Comparison of ENCODE assay signal across 11 cellular contexts in genomic region chr1:24640288-24640687, GRCh38. TPM values are rescaled to one million over a fixed set of nuclear protein-coding genes. Genes with fewer than 3 reads are reported as not detected.
DNase-seq lines count a peak whose midpoint lies in the region; ATAC-seq, FAIRE-seq and TF ChIP-seq lines count a peak whose summit lies in the region.
"Had no signal": no experiment of that assay in that cellular context is flagged by ENCODE, and none has a peak within 500 bp of the region (broad histone marks: within the 10 kb centered on the region; RNA-seq: fewer than 3 reads in every experiment).

No MANE protein-coding gene starts in this region.

- H3K27ac ChIP-seq in A673 (ENCODE audit: low read depth, low read length, poor library complexity, severe bottlenecking) (no peak overlapping the region), HepG2 (ENCODE audit: extremely low read length, insufficient read depth, low read length) (no peak overlapping the region), suprapubic skin (no peak overlapping the region)
- H3K27ac ChIP-seq: foreskin keratinocyte, KMS-11 had no signal

- WGBS in HepG2 (ENCODE audit: low lambda C conversion rate) = 52% methylated on average over 7 of the region's 7 CpGs
- 68% methylated on average over 7 of the region's 7 CpGs for WGBS in suprapubic skin

- H3K36me3 Mint-ChIP-seq in activated CD4-positive, alpha-beta memory T cell treated with anti-CD3 and anti-CD28 coated beads, Interleukin-2, amount 10 ng/mL, durations not matched to agents 7 days and 5 days (ENCODE audit: low read depth) = peaks cover 15% of the 10 kb centered on the region

- H3K9ac ChIP-seq in HepG2 (ENCODE audit: insufficient read depth, low read depth, low read length) = no peak overlapping the region
- H3K9ac ChIP-seq: KMS-11 had no signal

- H3K27me3 Mint-ChIP-seq in activated CD4-positive, alpha-beta memory T cell treated with anti-CD3 and anti-CD28 coated beads, Interleukin-2, amount 10 ng/mL, durations not matched to agents 7 days and 5 days = peaks cover 8% of the 10 kb centered on the region

- H4K20me1 ChIP-seq in HepG2 (ENCODE audit: insufficient read depth, low read length) = peaks cover 16% of the 10 kb centered on the region

- TF ChIP-seq EP300 in HepG2 (IDR thresholded peaks at IDR 0.05; ENCODE audit: low read depth in 2 of 2, low read length in 2 of 2) (no peak), HepG2 (CRISPR knock-in tag; IDR thresholded peaks at IDR 0.05; ENCODE audit: borderline replicate concordance) (no peak), suprapubic skin (IDR thresholded peaks at IDR 0.05) (no peak)

- TF ChIP-seq RAD21 in HepG2 (CRISPR knock-in tag; IDR thresholded peaks at IDR 0.05) = no peak

- DNase-seq in A673 (ENCODE audit: low spot score) (peak; percentile 46), CD1c-positive myeloid dendritic cell (ENCODE audit: extremely low spot score) (peak; percentile 10), HepG2 (ENCODE audit: low spot score) (peak; percentile 26), DMS153 (lab: John Stamatoyannopoulos, UW) (no peak), urothelium cell line (ENCODE audit: low spot score) (no peak), suprapubic skin (ENCODE audit: low spot score in 2 of 2) (no peak)
- DNase-seq in activated CD4-positive, alpha-beta memory T cell treated with anti-CD3 and anti-CD28 coated beads, Interleukin-2, amount 10 ng/mL, durations not matched to agents 7 days and 5 days = no peak
- DNase-seq: activated effector memory CD4-positive, alpha-beta T cell treated with Interleukin-2 at 50 U/mL for 16 hours; foreskin keratinocyte had no signal

- H3K27me3 ChIP-seq in A673 (replicated peaks; ENCODE audit: insufficient read depth, low read depth, low read length, poor library complexity) (no peaks in the 10 kb centered on the region), HepG2 (ENCODE audit: control insufficient read depth in 1 of 2, insufficient read depth in 2 of 2, low read length in 2 of 2) (no peaks in the 10 kb centered on the region; a peak in 1 of 5 replicates), suprapubic skin (no peaks in the 10 kb centered on the region)

- intact Hi-C loops in A673 (cut with micrococcal nuclease; ENCODE audit: unreplicated experiment) = no loop called here
- intact Hi-C loops in HepG2 (cut with micrococcal nuclease; ENCODE audit: unreplicated experiment) = loop anchor here (5.0 kb wide), 2 partner anchors 228 to 623 kb away; partner anchors contain the start of gene STPG1

- TF ChIP-seq POLR2A in HepG2 (IDR thresholded peaks at IDR 0.05; ENCODE audit: insufficient read depth in 1 of 2, low read depth in 2 of 2, low read length in 2 of 2) (no peak), suprapubic skin (IDR thresholded peaks at IDR 0.05) (no peak)

- no TSS peak for BruUV-seq in A673 (replicated peaks; lab: Mats Ljungman, UMichigan)
- BruUV-seq in HepG2 (replicated peaks; lab: Mats Ljungman, UMichigan) = no TSS peak

- CTCF ChIA-PET in A673 (lab: Charles Lee) (no interaction called here), HepG2 (lab: Yijun Ruan, JAX; ENCODE audit: low intra/inter-chr PET ratio, low total read pairs) (no interaction called here)
- CTCF ChIA-PET in activated CD4-positive, alpha-beta memory T cell treated with anti-CD3 and anti-CD28 coated beads, Interleukin-2, amount 10 ng/mL, durations not matched to agents 7 days and 5 days (lab: Charles Lee) = interaction anchor here (0.9 to 2.9 kb wide), 4 partner anchors 53 to 247 kb away, joined by 3 to 17 read pairs (median 4); partner anchors contain the start of gene NIPAL3

- in situ Hi-C loops in HepG2 (cut with HindIII; ENCODE audit: extremely low pct_ligation_motif_present, low pct_unique_long_range_greater_than_20kb) = no loop called here

- H3K4me1 Mint-ChIP-seq in activated CD4-positive, alpha-beta memory T cell treated with anti-CD3 and anti-CD28 coated beads, Interleukin-2, amount 10 ng/mL, durations not matched to agents 7 days and 5 days = peaks cover 28% of the 10 kb centered on the region

- H3K4me2 ChIP-seq in HepG2 (ENCODE audit: low read depth, low read length) = peak overlapping the region; percentile 58
- H3K4me2 ChIP-seq: KMS-11 had no signal

- H3K4me1 ChIP-seq in A673 (ENCODE audit: insufficient read depth, low read length, poor library complexity, severe bottlenecking) (peaks cover 6% of the 10 kb centered on the region), HepG2 (ENCODE audit: insufficient read depth, low read length) (peaks cover 40% of the 10 kb centered on the region), suprapubic skin (peaks cover 24% of the 10 kb centered on the region)

- H3K4me3 ChIP-seq in A673 (ENCODE audit: low read depth, low read length, poor library complexity, severe bottlenecking) (no peak overlapping the region), HepG2 (replicated peaks in 1 of 3; ENCODE audit: insufficient read depth in 1 of 3, low read depth in 2 of 3, low read length in 3 of 3) (no peak overlapping the region), suprapubic skin (no peak overlapping the region)

- peaks cover 30% of the 10 kb centered on the region for H3K79me2 ChIP-seq in HepG2 (ENCODE audit: insufficient read depth, low read length)

- no peaks in the 10 kb centered on the region for H3K9me3 Mint-ChIP-seq in activated CD4-positive, alpha-beta memory T cell treated with anti-CD3 and anti-CD28 coated beads, Interleukin-2, amount 10 ng/mL, durations not matched to agents 7 days and 5 days

- peak overlapping the region; percentile 88 for H3K4me3 Mint-ChIP-seq in activated CD4-positive, alpha-beta memory T cell treated with anti-CD3 and anti-CD28 coated beads, Interleukin-2, amount 10 ng/mL, durations not matched to agents 7 days and 5 days

- H2AFZ ChIP-seq in HepG2 (ENCODE audit: low read length) = no peak overlapping the region

- ATAC-seq in HepG2 = no peak
- ATAC-seq: foreskin keratinocyte had no signal

- H3K9me3 ChIP-seq in A673 (ENCODE audit: low read depth, low read length, poor library complexity, severe bottlenecking) (no peaks in the 10 kb centered on the region), HepG2 (ENCODE audit: low read length) (no peaks in the 10 kb centered on the region), suprapubic skin (no peaks in the 10 kb centered on the region)

- FAIRE-seq in HepG2 (lab: Jason Lieb, UNC) (no peak), urothelium cell line (lab: Jason Lieb, UNC) (no peak)
- FAIRE-seq: colon had no signal

- peaks cover 2% of the 10 kb centered on the region for H3K36me3 ChIP-seq in A673 (ENCODE audit: insufficient read depth, low read length, poor library complexity, severe bottlenecking)
- H3K36me3 ChIP-seq in HepG2 (replicated peaks in 1 of 2; ENCODE audit: control insufficient read depth in 1 of 2, insufficient read depth in 2 of 2, low read length in 2 of 2) = no peaks in the 10 kb centered on the region
- H3K36me3 ChIP-seq in suprapubic skin = no peaks in the 10 kb centered on the region

- POLR2A ChIA-PET in A673 (lab: Charles Lee; ENCODE audit: low non-redundant PET) = no interaction called here
- POLR2A ChIA-PET in activated CD4-positive, alpha-beta memory T cell treated with anti-CD3 and anti-CD28 coated beads, Interleukin-2, amount 10 ng/mL, durations not matched to agents 7 days and 5 days (lab: Charles Lee) = no interaction called here
- POLR2A ChIA-PET in HepG2 (lab: Yijun Ruan, JAX) = no interaction called here

- TF ChIP-seq CTCF in A673 (conservative IDR thresholded peaks at IDR 0.05; ENCODE audit: low read depth, low read length) (no peak), HepG2 (CRISPR knock-in tag; IDR thresholded peaks at IDR 0.05) (no peak), suprapubic skin (IDR thresholded peaks at IDR 0.05) (no peak)

- no peak overlapping the region for H3K27ac Mint-ChIP-seq in activated CD4-positive, alpha-beta memory T cell treated with anti-CD3 and anti-CD28 coated beads, Interleukin-2, amount 10 ng/mL, durations not matched to agents 7 days and 5 days

TF ChIP-seq in HepG2, 621 proteins besides CTCF, POLR2A, EP300 and RAD21 (continues in another document):
- TF ChIP-seq ZNF256 (CRISPR knock-in tag; conservative IDR thresholded peaks at IDR 0.05) (no peak), TOE1 (CRISPR knock-in tag; IDR thresholded peaks at IDR 0.05) (no peak), BHLHE40 (IDR thresholded peaks at IDR 0.05; ENCODE audit: low read length) (peak; percentile 51), RAD51 (IDR thresholded peaks at IDR 0.05; ENCODE audit: borderline replicate concordance) (peak; percentile 80; the same call in 1 of the 2 replicates), ZFY (CRISPR knock-in tag; IDR thresholded peaks at IDR 0.05) (peak; percentile 35; the same call in 1 of the 2 replicates)

RNA-seq across cellular contexts. Expression of gene SRRM1, which starts 2.8 kb away (rescaled TPM):
- total RNA-seq in A673 (2021) (185 and 193 TPM in 2 replicates), HepG2 (2016; rRNA removed; fragmentation: Illumina TruSeq; extraction: Trizol) (31.6 and 33.7 TPM in 2 replicates), suprapubic skin (100 to 1,000 TPM in 2 of 4 donors, 10 to 100 TPM in 2; 73.0 to 323 (median 97.0) TPM)
- 100 to 1,000 TPM; 172 to 183 TPM for total RNA-seq in activated CD4-positive, alpha-beta memory T cell treated with anti-CD3 and anti-CD28 coated beads, Interleukin-2, amount 10 ng/mL, durations not matched to agents 7 days and 5 days
- 13.1 and 14.5 TPM in 2 replicates for total RNA-seq in HepG2 (2016; cell fraction: cytosol; rRNA removed; fragmentation: Illumina TruSeq; extraction: Trizol; ENCODE audit: low read depth)
- total RNA-seq in HepG2 (2016; cell fraction: insoluble cytoplasmic fraction; rRNA removed; fragmentation: Illumina TruSeq; extraction: Trizol) = 27.6 and 35.1 TPM in 2 replicates
- total RNA-seq in HepG2 (2016; cell fraction: membrane; rRNA removed; fragmentation: Illumina TruSeq; extraction: Trizol) = 19.4 and 21.8 TPM in 2 replicates
- 80.4 and 81.8 TPM in 2 replicates for total RNA-seq in HepG2 (2016; cell fraction: nucleus; rRNA removed; fragmentation: Illumina TruSeq; extraction: Trizol)
- polyA plus RNA-seq in HepG2 (2011; rRNA removed) = 44.5 and 46.8 TPM in 2 replicates
- 12.5 and 17.1 TPM in 2 replicates for polyA plus RNA-seq in HepG2 (2011; cell fraction: cytosol; rRNA removed)
- 113 and 116 TPM in 2 replicates for polyA plus RNA-seq in HepG2 (2011; cell fraction: nucleus; rRNA removed)
- polyA plus RNA-seq in HepG2 (2012) = 96.3 and 117 TPM in 2 replicates
- polyA plus RNA-seq in HepG2 (2016; cell fraction: cytosol; fragmentation: Illumina TruSeq; extraction: Trizol; ENCODE audit: low read depth) = 5.2 and 5.8 TPM in 2 replicates
- polyA plus RNA-seq in HepG2 (2016; cell fraction: insoluble cytoplasmic fraction; fragmentation: Illumina TruSeq; extraction: Trizol; ENCODE audit: low read depth) = 52.3 and 57.6 TPM in 2 replicates
- 13.5 and 15.6 TPM in 2 replicates for polyA plus RNA-seq in HepG2 (2016; cell fraction: membrane; fragmentation: Illumina TruSeq; extraction: Trizol; ENCODE audit: low read depth)
- polyA plus RNA-seq in HepG2 (2016; cell fraction: nucleus; fragmentation: Illumina TruSeq; extraction: Trizol; ENCODE audit: insufficient read depth, low read depth) = 147 and 162 TPM in 2 replicates
- polyA minus RNA-seq in HepG2 (2011; rRNA and poly(A)+ RNA removed; ENCODE audit: low replicate concordance) = 27.3 and 67.7 TPM in 2 replicates
- 15.2 and 21.5 TPM in 2 replicates for polyA minus RNA-seq in HepG2 (2011; cell fraction: cytosol; rRNA and poly(A)+ RNA removed)
- polyA minus RNA-seq in HepG2 (2011; cell fraction: nucleus; rRNA and poly(A)+ RNA removed) = 224 and 225 TPM in 2 replicates

Comparison
In these comparisons a context has a peak if more than half of its experiments do, and no peak if none do; other contexts are left out.
1. DNase-seq: peak in A673 (single experiment), CD1c-positive myeloid dendritic cell (single experiment) and HepG2 (single experiment); none in activated CD4-positive, alpha-beta memory T cell treated with anti-CD3 and anti-CD28 coated beads, Interleukin-2, amount 10 ng/mL, durations not matched to agents 7 days and 5 days (single experiment), DMS153 (single experiment), urothelium cell line (single experiment) and suprapubic skin (0 of 2).